ENCODE assay signal across 1 cellular context in genomic region chr16:58025351-58026138, GRCh38.
A peak's percentile ranks its signal among the peaks of the same experiment; 100 is the strongest.
TF ChIP-seq lines count a peak whose summit lies in the region.

Gene MMP15 (plus strand): TSS chr16:58025754. CDS start chr16:58026351, 597 bp downstream.

TF ChIP-seq in HepG2, 621 proteins besides CTCF, POLR2A, EP300 and RAD21 (continued from another document and continues in another):
- TF ChIP-seq, protein P1, sequence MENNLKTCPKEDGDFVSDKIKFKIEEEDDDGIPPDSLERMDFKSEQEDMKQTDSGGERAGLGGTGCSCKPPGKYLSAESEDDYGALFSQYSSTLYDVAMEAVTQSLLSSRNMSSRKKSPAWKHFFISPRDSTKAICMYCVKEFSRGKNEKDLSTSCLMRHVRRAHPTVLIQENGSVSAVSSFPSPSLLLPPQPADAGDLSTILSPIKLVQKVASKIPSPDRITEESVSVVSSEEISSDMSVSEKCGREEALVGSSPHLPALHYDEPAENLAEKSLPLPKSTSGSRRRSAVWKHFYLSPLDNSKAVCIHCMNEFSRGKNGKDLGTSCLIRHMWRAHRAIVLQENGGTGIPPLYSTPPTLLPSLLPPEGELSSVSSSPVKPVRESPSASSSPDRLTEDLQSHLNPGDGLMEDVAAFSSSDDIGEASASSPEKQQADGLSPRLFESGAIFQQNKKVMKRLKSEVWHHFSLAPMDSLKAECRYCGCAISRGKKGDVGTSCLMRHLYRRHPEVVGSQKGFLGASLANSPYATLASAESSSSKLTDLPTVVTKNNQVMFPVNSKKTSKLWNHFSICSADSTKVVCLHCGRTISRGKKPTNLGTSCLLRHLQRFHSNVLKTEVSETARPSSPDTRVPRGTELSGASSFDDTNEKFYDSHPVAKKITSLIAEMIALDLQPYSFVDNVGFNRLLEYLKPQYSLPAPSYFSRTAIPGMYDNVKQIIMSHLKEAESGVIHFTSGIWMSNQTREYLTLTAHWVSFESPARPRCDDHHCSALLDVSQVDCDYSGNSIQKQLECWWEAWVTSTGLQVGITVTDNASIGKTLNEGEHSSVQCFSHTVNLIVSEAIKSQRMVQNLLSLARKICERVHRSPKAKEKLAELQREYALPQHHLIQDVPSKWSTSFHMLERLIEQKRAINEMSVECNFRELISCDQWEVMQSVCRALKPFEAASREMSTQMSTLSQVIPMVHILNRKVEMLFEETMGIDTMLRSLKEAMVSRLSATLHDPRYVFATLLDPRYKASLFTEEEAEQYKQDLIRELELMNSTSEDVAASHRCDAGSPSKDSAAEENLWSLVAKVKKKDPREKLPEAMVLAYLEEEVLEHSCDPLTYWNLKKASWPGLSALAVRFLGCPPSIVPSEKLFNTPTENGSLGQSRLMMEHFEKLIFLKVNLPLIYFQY (CRISPR knock-in tag; IDR thresholded peaks at IDR 0.05; ENCODE audit: borderline replicate concordance) = peak; percentile 35; the same call in 1 of the 2 replicates
- TF ChIP-seq THAP9 (CRISPR knock-in tag; IDR thresholded peaks at IDR 0.05; ENCODE audit: borderline replicate concordance) = 0 out of 2 replicates have a peak, but pooled peaks have one; percentile 18
- peak; percentile 65 for TF ChIP-seq MEIS2 (CRISPR knock-in tag; IDR thresholded peaks at IDR 0.05)
- peak; percentile 44; the same call in 1 of the 2 replicates for TF ChIP-seq POLR2AphosphoS5 (IDR thresholded peaks at IDR 0.05; ENCODE audit: low read depth, low read length)
- TF ChIP-seq NR2C2 (CRISPR knock-in tag; IDR thresholded peaks at IDR 0.05; ENCODE audit: borderline replicate concordance) = peak; percentile 67
- peak; percentile 89 for TF ChIP-seq ZBTB7B (CRISPR knock-in tag; IDR thresholded peaks at IDR 0.05)
- TF ChIP-seq MAFK (conservative IDR thresholded peaks at IDR 0.05 in 1 of 2, IDR thresholded peaks at IDR 0.05 in 1 of 2; ENCODE audit: low read length in 2 of 2) = no peak
- peak; percentile 77; the same call in 1 of the 2 replicates for TF ChIP-seq TFAP4 (IDR thresholded peaks at IDR 0.05; ENCODE audit: borderline replicate concordance, low read depth)
- TF ChIP-seq IKZF1 (IDR thresholded peaks at IDR 0.05) = no peak
- TF ChIP-seq SCMH1 (CRISPR knock-in tag; IDR thresholded peaks at IDR 0.05; ENCODE audit: borderline replicate concordance) = no peak
- no peak; the same call in 1 of the 2 replicates for TF ChIP-seq ZNF710 (CRISPR knock-in tag; IDR thresholded peaks at IDR 0.05; ENCODE audit: borderline replicate concordance)
- peak; percentile 47 for TF ChIP-seq DBP (CRISPR knock-in tag; IDR thresholded peaks at IDR 0.05; ENCODE audit: not compliant biosample characterization)
- TF ChIP-seq ZNF589 (CRISPR knock-in tag; conservative IDR thresholded peaks at IDR 0.05) = no peak; the same call in 1 of the 2 replicates
- peak; percentile 41; the same call in 1 of the 2 replicates for TF ChIP-seq ZNF747 (CRISPR knock-in tag; IDR thresholded peaks at IDR 0.05; ENCODE audit: borderline replicate concordance)
- peak; percentile 98 for TF ChIP-seq PATZ1 (CRISPR knock-in tag; IDR thresholded peaks at IDR 0.05)
- TF ChIP-seq ZNF576 (CRISPR knock-in tag; IDR thresholded peaks at IDR 0.05) = no peak
- TF ChIP-seq, protein P2, sequence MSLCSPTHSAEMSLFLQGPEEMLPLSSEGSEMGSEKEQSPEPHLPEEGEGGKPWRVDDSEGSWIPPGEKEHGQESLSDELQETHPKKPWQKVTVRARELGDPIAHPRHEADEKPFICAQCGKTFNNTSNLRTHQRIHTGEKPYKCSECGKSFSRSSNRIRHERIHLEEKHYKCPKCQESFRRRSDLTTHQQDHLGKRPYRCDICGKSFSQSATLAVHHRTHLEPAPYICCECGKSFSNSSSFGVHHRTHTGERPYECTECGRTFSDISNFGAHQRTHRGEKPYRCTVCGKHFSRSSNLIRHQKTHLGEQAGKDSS (CRISPR knock-in tag; IDR thresholded peaks at IDR 0.05; ENCODE audit: borderline replicate concordance, low read depth) = no peak
- no peak for TF ChIP-seq NFE2L2 (IDR thresholded peaks at IDR 0.05; ENCODE audit: low read length)
- TF ChIP-seq, protein P3, sequence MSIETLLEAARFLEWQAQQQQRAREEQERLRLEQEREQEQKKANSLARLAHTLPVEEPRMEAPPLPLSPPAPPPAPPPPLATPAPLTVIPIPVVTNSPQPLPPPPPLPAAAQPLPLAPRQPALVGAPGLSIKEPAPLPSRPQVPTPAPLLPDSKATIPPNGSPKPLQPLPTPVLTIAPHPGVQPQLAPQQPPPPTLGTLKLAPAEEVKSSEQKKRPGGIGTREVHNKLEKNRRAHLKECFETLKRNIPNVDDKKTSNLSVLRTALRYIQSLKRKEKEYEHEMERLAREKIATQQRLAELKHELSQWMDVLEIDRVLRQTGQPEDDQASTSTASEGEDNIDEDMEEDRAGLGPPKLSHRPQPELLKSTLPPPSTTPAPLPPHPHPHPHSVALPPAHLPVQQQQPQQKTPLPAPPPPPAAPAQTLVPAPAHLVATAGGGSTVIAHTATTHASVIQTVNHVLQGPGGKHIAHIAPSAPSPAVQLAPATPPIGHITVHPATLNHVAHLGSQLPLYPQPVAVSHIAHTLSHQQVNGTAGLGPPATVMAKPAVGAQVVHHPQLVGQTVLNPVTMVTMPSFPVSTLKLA (IDR thresholded peaks at IDR 0.05) = no peak
- TF ChIP-seq HNF1A (IDR thresholded peaks at IDR 0.05; ENCODE audit: low read depth) = no peak
- no peak; the same call in 1 of the 2 replicates for TF ChIP-seq HNF1A (CRISPR knock-in tag; IDR thresholded peaks at IDR 0.05; ENCODE audit: borderline replicate concordance)
- TF ChIP-seq, protein P4, sequence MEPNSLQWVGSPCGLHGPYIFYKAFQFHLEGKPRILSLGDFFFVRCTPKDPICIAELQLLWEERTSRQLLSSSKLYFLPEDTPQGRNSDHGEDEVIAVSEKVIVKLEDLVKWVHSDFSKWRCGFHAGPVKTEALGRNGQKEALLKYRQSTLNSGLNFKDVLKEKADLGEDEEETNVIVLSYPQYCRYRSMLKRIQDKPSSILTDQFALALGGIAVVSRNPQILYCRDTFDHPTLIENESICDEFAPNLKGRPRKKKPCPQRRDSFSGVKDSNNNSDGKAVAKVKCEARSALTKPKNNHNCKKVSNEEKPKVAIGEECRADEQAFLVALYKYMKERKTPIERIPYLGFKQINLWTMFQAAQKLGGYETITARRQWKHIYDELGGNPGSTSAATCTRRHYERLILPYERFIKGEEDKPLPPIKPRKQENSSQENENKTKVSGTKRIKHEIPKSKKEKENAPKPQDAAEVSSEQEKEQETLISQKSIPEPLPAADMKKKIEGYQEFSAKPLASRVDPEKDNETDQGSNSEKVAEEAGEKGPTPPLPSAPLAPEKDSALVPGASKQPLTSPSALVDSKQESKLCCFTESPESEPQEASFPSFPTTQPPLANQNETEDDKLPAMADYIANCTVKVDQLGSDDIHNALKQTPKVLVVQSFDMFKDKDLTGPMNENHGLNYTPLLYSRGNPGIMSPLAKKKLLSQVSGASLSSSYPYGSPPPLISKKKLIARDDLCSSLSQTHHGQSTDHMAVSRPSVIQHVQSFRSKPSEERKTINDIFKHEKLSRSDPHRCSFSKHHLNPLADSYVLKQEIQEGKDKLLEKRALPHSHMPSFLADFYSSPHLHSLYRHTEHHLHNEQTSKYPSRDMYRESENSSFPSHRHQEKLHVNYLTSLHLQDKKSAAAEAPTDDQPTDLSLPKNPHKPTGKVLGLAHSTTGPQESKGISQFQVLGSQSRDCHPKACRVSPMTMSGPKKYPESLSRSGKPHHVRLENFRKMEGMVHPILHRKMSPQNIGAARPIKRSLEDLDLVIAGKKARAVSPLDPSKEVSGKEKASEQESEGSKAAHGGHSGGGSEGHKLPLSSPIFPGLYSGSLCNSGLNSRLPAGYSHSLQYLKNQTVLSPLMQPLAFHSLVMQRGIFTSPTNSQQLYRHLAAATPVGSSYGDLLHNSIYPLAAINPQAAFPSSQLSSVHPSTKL (CRISPR knock-in tag; IDR thresholded peaks at IDR 0.05) = peak; percentile 72
